ENCODE assay signal across 1 cellular context in the genomic region with DNA sequence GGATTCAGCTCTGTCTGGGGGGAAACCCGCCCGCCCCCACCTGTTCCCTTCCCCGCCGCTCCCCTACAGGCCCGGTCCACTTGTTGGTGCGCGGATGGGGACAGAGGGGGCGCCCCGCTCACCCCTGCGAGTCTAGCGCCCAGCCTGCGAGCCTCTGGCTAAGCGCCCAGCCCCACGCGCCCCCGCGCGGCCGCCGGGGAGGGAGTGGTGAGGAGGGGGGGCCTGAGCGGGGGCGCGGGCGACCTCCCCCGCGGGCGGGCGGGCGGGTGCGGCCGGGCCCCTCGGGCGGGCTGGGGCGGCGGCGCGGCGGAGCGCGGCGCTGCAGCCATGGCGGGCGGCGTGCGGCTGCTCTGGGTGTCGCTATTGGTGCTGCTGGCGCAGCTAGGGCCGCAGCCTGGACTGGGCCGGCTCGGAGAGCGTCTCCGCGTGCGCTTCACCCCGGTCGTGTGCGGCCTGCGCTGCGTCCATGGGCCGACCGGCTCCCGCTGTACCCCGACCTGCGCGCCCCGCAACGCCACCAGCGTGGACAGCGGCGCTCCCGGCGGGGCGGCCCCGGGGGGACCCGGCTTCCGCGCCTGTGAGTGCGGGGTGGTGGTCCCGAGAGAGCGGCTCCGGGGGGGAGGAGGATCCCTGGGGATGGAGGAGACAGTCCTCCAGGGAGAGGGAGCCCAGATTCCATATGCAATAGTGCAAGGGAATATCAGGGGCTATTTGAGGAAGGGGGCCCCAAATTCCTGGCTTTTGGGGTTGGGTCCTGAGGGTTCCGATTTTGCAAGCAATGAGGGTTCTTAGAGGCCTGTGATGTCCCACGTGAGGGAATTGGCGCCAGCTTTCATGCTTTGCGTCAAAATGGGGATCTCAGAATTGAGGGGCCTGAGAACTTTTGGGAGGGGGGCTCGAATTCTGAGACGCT.
TF ChIP-seq lines count a peak whose summit lies in the region.

A gene with protein sequence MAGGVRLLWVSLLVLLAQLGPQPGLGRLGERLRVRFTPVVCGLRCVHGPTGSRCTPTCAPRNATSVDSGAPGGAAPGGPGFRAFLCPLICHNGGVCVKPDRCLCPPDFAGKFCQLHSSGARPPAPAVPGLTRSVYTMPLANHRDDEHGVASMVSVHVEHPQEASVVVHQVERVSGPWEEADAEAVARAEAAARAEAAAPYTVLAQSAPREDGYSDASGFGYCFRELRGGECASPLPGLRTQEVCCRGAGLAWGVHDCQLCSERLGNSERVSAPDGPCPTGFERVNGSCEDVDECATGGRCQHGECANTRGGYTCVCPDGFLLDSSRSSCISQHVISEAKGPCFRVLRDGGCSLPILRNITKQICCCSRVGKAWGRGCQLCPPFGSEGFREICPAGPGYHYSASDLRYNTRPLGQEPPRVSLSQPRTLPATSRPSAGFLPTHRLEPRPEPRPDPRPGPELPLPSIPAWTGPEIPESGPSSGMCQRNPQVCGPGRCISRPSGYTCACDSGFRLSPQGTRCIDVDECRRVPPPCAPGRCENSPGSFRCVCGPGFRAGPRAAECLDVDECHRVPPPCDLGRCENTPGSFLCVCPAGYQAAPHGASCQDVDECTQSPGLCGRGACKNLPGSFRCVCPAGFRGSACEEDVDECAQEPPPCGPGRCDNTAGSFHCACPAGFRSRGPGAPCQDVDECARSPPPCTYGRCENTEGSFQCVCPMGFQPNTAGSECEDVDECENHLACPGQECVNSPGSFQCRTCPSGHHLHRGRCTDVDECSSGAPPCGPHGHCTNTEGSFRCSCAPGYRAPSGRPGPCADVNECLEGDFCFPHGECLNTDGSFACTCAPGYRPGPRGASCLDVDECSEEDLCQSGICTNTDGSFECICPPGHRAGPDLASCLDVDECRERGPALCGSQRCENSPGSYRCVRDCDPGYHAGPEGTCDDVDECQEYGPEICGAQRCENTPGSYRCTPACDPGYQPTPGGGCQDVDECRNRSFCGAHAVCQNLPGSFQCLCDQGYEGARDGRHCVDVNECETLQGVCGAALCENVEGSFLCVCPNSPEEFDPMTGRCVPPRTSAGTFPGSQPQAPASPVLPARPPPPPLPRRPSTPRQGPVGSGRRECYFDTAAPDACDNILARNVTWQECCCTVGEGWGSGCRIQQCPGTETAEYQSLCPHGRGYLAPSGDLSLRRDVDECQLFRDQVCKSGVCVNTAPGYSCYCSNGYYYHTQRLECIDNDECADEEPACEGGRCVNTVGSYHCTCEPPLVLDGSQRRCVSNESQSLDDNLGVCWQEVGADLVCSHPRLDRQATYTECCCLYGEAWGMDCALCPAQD (N-terminal part only) (plus strand): TSS at position 309 of the 913 bp plus-strand sequence. CDS start 19 bp downstream, at position 328.

TF ChIP-seq in SK-N-SH, 30 proteins besides CTCF, POLR2A, EP300 and RAD21 (continued from another document):
- TF ChIP-seq PBX3 (IDR thresholded peaks at IDR 0.05) (no peak), RCOR1 (IDR thresholded peaks at IDR 0.05; ENCODE audit: low read length) (no peak), GABPA (IDR thresholded peaks at IDR 0.05; ENCODE audit: low read depth) (no peak), RFX5 (IDR thresholded peaks at IDR 0.05; ENCODE audit: low read length) (no peak), JUND (IDR thresholded peaks at IDR 0.05) (no peak), NRF1 (IDR thresholded peaks at IDR 0.05; ENCODE audit: low read depth, low read length) (no peak; the same call in 1 of the 2 replicates), TCF12 (IDR thresholded peaks at IDR 0.05) (no peak), MAX (IDR thresholded peaks at IDR 0.05; ENCODE audit: low read depth) (no peak), RXRA (IDR thresholded peaks at IDR 0.05; ENCODE audit: borderline replicate concordance, low read depth) (no peak), REST (IDR thresholded peaks at IDR 0.05; ENCODE audit: low read depth, low read length) (no peak), CHD2 (IDR thresholded peaks at IDR 0.05; ENCODE audit: low read length, partially characterized antibody) (no peak), NFIC (IDR thresholded peaks at IDR 0.05; ENCODE audit: borderline replicate concordance) (no peak), FOSL2 (IDR thresholded peaks at IDR 0.05; ENCODE audit: borderline replicate concordance, low read depth) (no peak)
- TF ChIP-seq, protein P1, sequence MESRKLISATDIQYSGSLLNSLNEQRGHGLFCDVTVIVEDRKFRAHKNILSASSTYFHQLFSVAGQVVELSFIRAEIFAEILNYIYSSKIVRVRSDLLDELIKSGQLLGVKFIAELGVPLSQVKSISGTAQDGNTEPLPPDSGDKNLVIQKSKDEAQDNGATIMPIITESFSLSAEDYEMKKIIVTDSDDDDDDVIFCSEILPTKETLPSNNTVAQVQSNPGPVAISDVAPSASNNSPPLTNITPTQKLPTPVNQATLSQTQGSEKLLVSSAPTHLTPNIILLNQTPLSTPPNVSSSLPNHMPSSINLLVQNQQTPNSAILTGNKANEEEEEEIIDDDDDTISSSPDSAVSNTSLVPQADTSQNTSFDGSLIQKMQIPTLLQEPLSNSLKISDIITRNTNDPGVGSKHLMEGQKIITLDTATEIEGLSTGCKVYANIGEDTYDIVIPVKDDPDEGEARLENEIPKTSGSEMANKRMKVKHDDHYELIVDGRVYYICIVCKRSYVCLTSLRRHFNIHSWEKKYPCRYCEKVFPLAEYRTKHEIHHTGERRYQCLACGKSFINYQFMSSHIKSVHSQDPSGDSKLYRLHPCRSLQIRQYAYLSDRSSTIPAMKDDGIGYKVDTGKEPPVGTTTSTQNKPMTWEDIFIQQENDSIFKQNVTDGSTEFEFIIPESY (IDR thresholded peaks at IDR 0.05; ENCODE audit: borderline replicate concordance, low read depth), result no peak
